ENCODE assay signal across 6 cellular contexts in the genomic region with DNA sequence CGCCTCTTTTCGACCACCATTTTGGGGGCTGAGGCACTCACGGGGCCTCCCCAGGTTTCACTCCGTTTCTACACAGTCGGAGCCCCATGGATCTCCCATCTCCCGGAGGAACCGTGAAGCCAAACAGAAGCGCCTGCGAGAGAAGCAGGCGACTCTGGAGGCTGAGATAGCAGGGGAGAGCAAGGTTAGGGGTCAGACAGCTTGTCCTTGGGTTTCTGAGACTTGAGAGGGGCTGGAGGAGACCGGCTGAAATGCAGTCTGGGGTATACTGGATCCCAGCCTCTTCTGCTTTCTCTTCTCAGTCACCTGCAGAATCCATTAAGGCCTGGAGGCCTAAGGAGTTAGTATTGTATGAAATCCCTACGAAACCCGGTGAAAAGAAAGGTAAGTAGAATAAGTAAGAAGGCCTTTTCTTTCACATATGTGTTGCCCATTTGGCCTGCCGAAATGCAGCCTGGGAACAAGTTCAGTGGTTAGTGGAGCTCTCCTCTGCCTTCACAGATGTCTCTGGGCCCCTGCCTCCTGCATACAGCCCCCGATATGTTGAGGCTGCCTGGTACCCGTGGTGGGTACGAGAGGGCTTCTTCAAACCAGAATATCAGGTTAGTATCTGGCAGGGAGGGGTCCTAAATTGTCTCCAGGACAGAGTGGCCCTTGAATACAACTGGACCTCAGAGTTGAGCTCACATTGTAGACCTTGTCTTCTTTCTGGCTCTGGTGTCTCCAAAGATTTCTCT. TPM values are rescaled to one million over a fixed set of nuclear protein-coding genes. Genes with fewer than 3 reads are reported as not detected.
DNase-seq lines count a peak whose midpoint lies in the region; ATAC-seq and TF ChIP-seq lines count a peak whose summit lies in the region.

No MANE protein-coding gene starts in this region.

- no peak for TF ChIP-seq CTCF in fibroblast of mammary gland (conservative IDR thresholded peaks at IDR 0.05; ENCODE audit: control insufficient read depth, insufficient read depth, low read depth, low read length)

- DNase-seq in activated CD8-positive, alpha-beta memory T cell treated with anti-CD3 and anti-CD28 coated beads for 24 hours, result peak; percentile 67
- no peak for DNase-seq in activated CD8-positive, alpha-beta memory T cell treated with anti-CD3 and anti-CD28 coated beads, Interleukin-2, amount 50 U/mL, for 4 hours
- DNase-seq in fibroblast of mammary gland (ENCODE audit: low read depth) (no peak), mucosa of gallbladder (ENCODE audit: low spot score) (no peak)

- H3K9me3 Mint-ChIP-seq in stimulated activated naive CD8-positive, alpha-beta T cell treated with anti-CD3 and anti-CD28 coated beads, Interleukin-15, Interleukin-2, amounts not matched to agents 100 ng/mL and 50 ng/mL, for 24 hours, result no peaks in the 10 kb centered on the region

- peaks cover 38% of the 10 kb centered on the region for H3K4me1 Mint-ChIP-seq in stimulated activated naive CD8-positive, alpha-beta T cell treated with anti-CD3 and anti-CD28 coated beads, Interleukin-15, Interleukin-2, amounts not matched to agents 100 ng/mL and 50 ng/mL, for 24 hours (ENCODE audit: low read depth)

- H3K4me3 Mint-ChIP-seq in stimulated activated naive CD8-positive, alpha-beta T cell treated with anti-CD3 and anti-CD28 coated beads, Interleukin-15, Interleukin-2, amounts not matched to agents 100 ng/mL and 50 ng/mL, for 24 hours, result peak overlapping the region; percentile 93

- peak overlapping the region; percentile 51 for H3K4me3 ChIP-seq in fibroblast of mammary gland (ENCODE audit: control insufficient read depth, low read depth, low read length)

- H3K27me3 Mint-ChIP-seq in stimulated activated naive CD8-positive, alpha-beta T cell treated with anti-CD3 and anti-CD28 coated beads, Interleukin-15, Interleukin-2, amounts not matched to agents 100 ng/mL and 50 ng/mL, for 24 hours, result no peaks in the 10 kb centered on the region

- H3K27ac Mint-ChIP-seq in stimulated activated naive CD8-positive, alpha-beta T cell treated with anti-CD3 and anti-CD28 coated beads, Interleukin-15, Interleukin-2, amounts not matched to agents 100 ng/mL and 50 ng/mL, for 24 hours, result peak overlapping the region; percentile 94

- ATAC-seq in HG03025 (IDR thresholded peaks at IDR 0.05; ENCODE audit: low FRiP score, unreplicated experiment), result no peak

- H3K36me3 Mint-ChIP-seq in stimulated activated naive CD8-positive, alpha-beta T cell treated with anti-CD3 and anti-CD28 coated beads, Interleukin-15, Interleukin-2, amounts not matched to agents 100 ng/mL and 50 ng/mL, for 24 hours (ENCODE audit: low read depth), result peaks cover 81% of the 10 kb centered on the region

RNA-seq across cellular contexts. Expression of gene VARS2, which starts 1.0 kb away (rescaled TPM):
- total RNA-seq in mucosa of gallbladder, result 61.4 TPM

RNA-seq across cellular contexts. Expression of gene GTF2H4, which starts 7.0 kb away (rescaled TPM):
- 37.0 TPM for total RNA-seq in mucosa of gallbladder

RNA-seq across cellular contexts. Expression of gene SFTA2, which starts 16.9 kb away (rescaled TPM):
- total RNA-seq in mucosa of gallbladder, result 149 TPM

RNA-seq across cellular contexts. Expression of gene MUCL3, which starts 25.8 kb away (rescaled TPM):
- 93.5 TPM for total RNA-seq in mucosa of gallbladder

RNA-seq across cellular contexts. Expression of gene DDR1, which starts 30.7 kb away (rescaled TPM):
- 457 TPM for total RNA-seq in mucosa of gallbladder
